ENCODE assay signal across 18 cellular contexts in genomic region chr11:9821008-9821752, GRCh38.
DNase-seq lines count a peak whose midpoint lies in the region; ATAC-seq, FAIRE-seq and TF ChIP-seq lines count a peak whose summit lies in the region.
"Had no signal": no experiment of that assay in that cellular context is flagged by ENCODE, and none has a peak within 500 bp of the region (broad histone marks: within the 10 kb centered on the region; RNA-seq: fewer than 3 reads in every experiment).

No MANE protein-coding gene starts in this region.

- H3K27ac ChIP-seq in 22Rv1: peak overlapping the region; percentile 20; the same call in 1 of the 2 replicates
- H3K27ac ChIP-seq: uterus had no signal

- DNase-seq in GM04504 (ENCODE audit: low read depth): peak; percentile 71
- peak; percentile 91 for DNase-seq in fibroblast of peridontal ligament (ENCODE audit: extremely low read depth)
- no peak for DNase-seq in NCI-H2107 (lab: John Stamatoyannopoulos, UW)
- no peak for DNase-seq in SW 1271 (lab: John Stamatoyannopoulos, UW)
- no peak for DNase-seq in amygdala (lab: John Stamatoyannopoulos, UW)
- DNase-seq: activated CD4-positive, alpha-beta memory T cell treated with anti-CD3 and anti-CD28 coated beads for 36 hours; activated naive CD8-positive, alpha-beta T cell treated with anti-CD3 and anti-CD28 coated beads, Interleukin-2, amount 10 ng/mL, durations not matched to agents 7 days and 5 days; activated T-cell treated with anti-CD3 and anti-CD28 coated beads, Interleukin-2, amount 50 U/mL, for 72 hours; cerebellar nuclear complex; effector memory CD8-positive, alpha-beta T cell; GF-D8; mammary epithelial cell; NCI-H187; retina; uterus had no signal

- no peak for TF ChIP-seq CTCF in 22Rv1 (IDR thresholded peaks at IDR 0.05)

- peak; percentile 87 for FAIRE-seq in TTC549 (lab: Jason Lieb, UNC)

- no peak for ATAC-seq in GM21390 (IDR thresholded peaks at IDR 0.05; ENCODE audit: unreplicated experiment)
- ATAC-seq: activated T-cell treated with anti-CD3 and anti-CD28 coated beads, Interleukin-2, amount 50 U/mL, for 72 hours; effector memory CD8-positive, alpha-beta T cell had no signal

Comparison
In these comparisons a context has a peak if more than half of its experiments do, and no peak if none do; other contexts are left out.
1. DNase-seq: peak in GM04504 (single experiment) and fibroblast of peridontal ligament (single experiment); none in NCI-H2107 (single experiment), SW 1271 (0 of 2) and amygdala (0 of 56).